1 cellular context compared by ENCODE assay signal in genomic region chr16:29107299-29107698, GRCh38.
TF ChIP-seq lines count a peak whose summit lies in the region.

No MANE protein-coding gene starts in this region.

TF ChIP-seq in HepG2, 621 proteins besides CTCF, POLR2A, EP300 and RAD21 (continued from another document):
- no peak for TF ChIP-seq ZNF646 (CRISPR knock-in tag; IDR thresholded peaks at IDR 0.05)
- TF ChIP-seq BRCA1 (CRISPR knock-in tag; IDR thresholded peaks at IDR 0.05): no peak
- TF ChIP-seq SMAD1 (CRISPR knock-in tag; IDR thresholded peaks at IDR 0.05; ENCODE audit: borderline replicate concordance, low read depth): no peak
TF ChIP-seq in HepG2: peak in this region for 1.
